ENCODE assay signal across 1 cellular context in genomic region chr10:113866551-113867394, GRCh38.
TF ChIP-seq lines count a peak whose summit lies in the region.

No MANE protein-coding gene starts in this region.

TF ChIP-seq in K562, 482 proteins besides CTCF, POLR2A, EP300 and RAD21 (continued from another document):
- TF ChIP-seq TCF3 (CRISPR knock-in tag; IDR thresholded peaks at IDR 0.05) (peak; percentile 79), CC2D1A (IDR thresholded peaks at IDR 0.05) (peak; percentile 13; the same call in 1 of the 2 replicates), ELF2 (CRISPR knock-in tag; IDR thresholded peaks at IDR 0.05) (no peak), ZNF444 (CRISPR knock-in tag; IDR thresholded peaks at IDR 0.05) (no peak), POLR2B (IDR thresholded peaks at IDR 0.05; ENCODE audit: low read depth, partially characterized antibody) (no peak), JUNB (CRISPR knock-in tag; conservative IDR thresholded peaks at IDR 0.05) (no peak), HDAC3 (IDR thresholded peaks at IDR 0.05; ENCODE audit: borderline replicate concordance, partially characterized antibody) (peak; percentile 26), GATA2 (CRISPR knock-in tag; IDR thresholded peaks at IDR 0.05) (0 out of 2 replicates have a peak, but pooled peaks have one; percentile 24), HLTF (IDR thresholded peaks at IDR 0.05) (no peak), SMARCC2 (IDR thresholded peaks at IDR 0.05; ENCODE audit: low read depth) (0 out of 2 replicates have a peak, but pooled peaks have one; percentile 23), CBFA2T2 (conservative IDR thresholded peaks at IDR 0.05) (peak; percentile 71), GATAD2A (IDR thresholded peaks at IDR 0.05) (0 out of 2 replicates have a peak, but pooled peaks have one; percentile 29), SOX6 (IDR thresholded peaks at IDR 0.05) (peak; percentile 49; the same call in 1 of the 2 replicates), NFIC (IDR thresholded peaks at IDR 0.05) (peak; percentile 88), ARID1B (IDR thresholded peaks at IDR 0.05) (peak; percentile 92), NCOR1 (IDR thresholded peaks at IDR 0.05) (peak; percentile 68; the same call in 1 of the 2 replicates), FOXO4 (CRISPR knock-in tag; IDR thresholded peaks at IDR 0.05) (no peak), TEAD4 (IDR thresholded peaks at IDR 0.05; ENCODE audit: low read length) (peak; percentile 80), TEAD4 (CRISPR knock-in tag; IDR thresholded peaks at IDR 0.05; ENCODE audit: borderline replicate concordance) (no peak), FOXA1 (IDR thresholded peaks at IDR 0.05; ENCODE audit: borderline replicate concordance) (peak; percentile 71; the same call in 1 of the 2 replicates), SUPT5H (IDR thresholded peaks at IDR 0.05) (no peak), EP400 (IDR thresholded peaks at IDR 0.05) (peak; percentile 10; the same call in 1 of the 2 replicates), SMARCE1 (IDR thresholded peaks at IDR 0.05) (peak; percentile 37; the same call in 1 of the 2 replicates), FOXJ2 (tag; IDR thresholded peaks at IDR 0.05) (no peak), POLR2AphosphoS5 (IDR thresholded peaks at IDR 0.05; ENCODE audit: control insufficient read depth, insufficient read depth, low read depth, low read length) (peak; percentile 41; the same call in 1 of the 2 replicates), DPF2 (IDR thresholded peaks at IDR 0.05) (peak; percentile 55; the same call in 1 of the 2 replicates), CTBP1 (IDR thresholded peaks at IDR 0.05; ENCODE audit: borderline replicate concordance) (no peak), ZBTB7A (IDR thresholded peaks at IDR 0.05; ENCODE audit: borderline replicate concordance, control insufficient read depth, low read depth, low read length) (no peak), SRSF3 (IDR thresholded peaks at IDR 0.05; ENCODE audit: insufficient read depth, low read length) (no peak), SMARCA4 (IDR thresholded peaks at IDR 0.05) (peak; percentile 64), CBFA2T3 (IDR thresholded peaks at IDR 0.05) (peak; percentile 84), AFF1 (IDR thresholded peaks at IDR 0.05; ENCODE audit: low read depth in 1 of 2, partially characterized antibody in 2 of 2) (no peak), FOXM1 (IDR thresholded peaks at IDR 0.05; ENCODE audit: low read depth) (0 out of 2 replicates have a peak, but pooled peaks have one; percentile 20), FOXM1 (CRISPR knock-in tag; IDR thresholded peaks at IDR 0.05; ENCODE audit: low read depth) (no peak), YY1 (IDR thresholded peaks at IDR 0.05; ENCODE audit: borderline replicate concordance in 1 of 3, control insufficient read depth in 1 of 3, extremely low read depth in 1 of 3, insufficient read depth in 3 of 3, insufficient read length in 1 of 3, insufficient replicate concordance in 2 of 3, low read depth in 1 of 3, low read length in 2 of 3) (no peak)
